Comparison of ENCODE assay signal across 1 cellular context in the genomic region with DNA sequence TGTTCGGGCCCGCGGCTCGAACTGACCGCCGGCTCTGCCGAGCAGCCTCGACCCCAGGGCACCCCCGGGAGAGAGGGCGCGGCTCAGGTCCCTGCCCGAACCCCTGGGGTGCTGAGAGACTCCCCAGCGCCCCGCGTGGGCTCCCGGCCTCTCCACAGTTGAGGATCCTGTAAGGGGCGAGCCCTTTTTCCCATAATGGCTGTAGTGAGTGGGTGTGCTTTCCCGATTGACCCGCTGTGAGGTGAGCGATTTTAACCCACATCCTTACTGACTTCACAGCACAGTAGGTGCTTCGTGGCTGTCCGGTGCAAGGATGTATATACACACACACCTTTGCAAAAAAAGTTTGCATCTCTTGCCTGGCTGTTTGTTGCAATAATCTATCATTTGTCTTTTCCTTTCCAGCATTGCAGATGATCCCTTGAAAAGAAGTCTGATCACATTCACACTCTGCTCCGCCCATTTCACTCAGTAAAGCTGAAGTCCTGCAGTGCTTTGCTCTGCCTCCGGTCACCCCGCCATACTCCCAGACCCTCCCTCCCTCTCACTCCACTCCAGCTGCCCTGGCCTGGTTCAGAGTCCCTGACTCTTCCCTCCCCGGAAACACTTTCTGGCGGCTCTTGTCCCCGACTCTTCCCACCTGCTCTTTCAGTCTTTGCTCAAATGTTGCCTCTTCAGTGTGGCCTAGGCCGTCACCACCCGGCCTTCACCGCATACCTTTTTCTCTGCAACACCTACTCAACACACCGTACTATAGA.
TF ChIP-seq lines count a peak whose summit lies in the region.

No MANE protein-coding gene starts in this region.

TF ChIP-seq in K562, 482 proteins besides CTCF, POLR2A, EP300 and RAD21 (continued from another document and continues in another):
- TF ChIP-seq ZNF407 (IDR thresholded peaks at IDR 0.05; ENCODE audit: low read depth), result peak; percentile 37; the same call in 1 of the 2 replicates
- TF ChIP-seq DDX20 (tag; IDR thresholded peaks at IDR 0.05; ENCODE audit: low read depth), result no peak
- TF ChIP-seq RBBP5 (IDR thresholded peaks at IDR 0.05; ENCODE audit: borderline replicate concordance, insufficient read depth, low read length, poor library complexity, severe bottlenecking), result no peak
- TF ChIP-seq MCM5 (IDR thresholded peaks at IDR 0.05; ENCODE audit: low read depth), result no peak
- no peak for TF ChIP-seq ID3 (CRISPR knock-in tag; IDR thresholded peaks at IDR 0.05)
- TF ChIP-seq ID3 (tag; IDR thresholded peaks at IDR 0.05), result peak; percentile 18
- TF ChIP-seq CCNT2 (IDR thresholded peaks at IDR 0.05; ENCODE audit: borderline replicate concordance, extremely low read depth, insufficient read length, low read depth, low read length), result peak; percentile 59
- no peak for TF ChIP-seq RBM17 (IDR thresholded peaks at IDR 0.05; ENCODE audit: borderline replicate concordance, low read depth, low read length)
- no peak for TF ChIP-seq ZNF589 (CRISPR knock-in tag; IDR thresholded peaks at IDR 0.05; ENCODE audit: low read depth)
- TF ChIP-seq ZNF121 (CRISPR knock-in tag; conservative IDR thresholded peaks at IDR 0.05), result 0 out of 2 replicates have a peak, but pooled peaks have one; percentile 9
- no peak for TF ChIP-seq OTX1 (CRISPR knock-in tag; IDR thresholded peaks at IDR 0.05)
- peak; percentile 37 for TF ChIP-seq CHD1 (IDR thresholded peaks at IDR 0.05; ENCODE audit: low read length)
- no peak for TF ChIP-seq NCOA2 (IDR thresholded peaks at IDR 0.05; ENCODE audit: partially characterized antibody in 2 of 2)
- TF ChIP-seq ZNF77 (CRISPR knock-in tag; IDR thresholded peaks at IDR 0.05), result no peak
- no peak for TF ChIP-seq ZNF217 (CRISPR knock-in tag; IDR thresholded peaks at IDR 0.05)
- 0 out of 2 replicates have a peak, but pooled peaks have one; percentile 31 for TF ChIP-seq GABPB1 (CRISPR knock-in tag; IDR thresholded peaks at IDR 0.05)
- no peak for TF ChIP-seq GABPB2 (CRISPR knock-in tag; conservative IDR thresholded peaks at IDR 0.05)
- TF ChIP-seq, protein P1, sequence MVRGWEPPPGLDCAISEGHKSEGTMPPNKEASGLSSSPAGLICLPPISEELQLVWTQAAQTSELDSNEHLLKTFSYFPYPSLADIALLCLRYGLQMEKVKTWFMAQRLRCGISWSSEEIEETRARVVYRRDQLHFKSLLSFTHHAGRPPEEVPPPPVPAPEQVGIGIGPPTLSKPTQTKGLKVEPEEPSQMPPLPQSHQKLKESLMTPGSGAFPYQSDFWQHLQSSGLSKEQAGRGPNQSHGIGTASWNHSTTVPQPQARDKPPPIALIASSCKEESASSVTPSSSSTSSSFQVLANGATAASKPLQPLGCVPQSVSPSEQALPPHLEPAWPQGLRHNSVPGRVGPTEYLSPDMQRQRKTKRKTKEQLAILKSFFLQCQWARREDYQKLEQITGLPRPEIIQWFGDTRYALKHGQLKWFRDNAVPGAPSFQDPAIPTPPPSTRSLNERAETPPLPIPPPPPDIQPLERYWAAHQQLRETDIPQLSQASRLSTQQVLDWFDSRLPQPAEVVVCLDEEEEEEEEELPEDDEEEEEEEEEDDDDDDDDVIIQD (CRISPR knock-in tag; IDR thresholded peaks at IDR 0.05), result no peak
- TF ChIP-seq YY1 (IDR thresholded peaks at IDR 0.05; ENCODE audit: borderline replicate concordance in 1 of 3, control insufficient read depth in 1 of 3, extremely low read depth in 1 of 3, insufficient read depth in 3 of 3, insufficient read length in 1 of 3, insufficient replicate concordance in 2 of 3, low read depth in 1 of 3, low read length in 2 of 3), result peak in 1 of 3 experiments; percentile 51
- no peak for TF ChIP-seq TFAM (CRISPR knock-in tag; conservative IDR thresholded peaks at IDR 0.05)
- TF ChIP-seq ESRRB (CRISPR knock-in tag; IDR thresholded peaks at IDR 0.05; ENCODE audit: borderline replicate concordance), result no peak
- TF ChIP-seq, protein P2, sequence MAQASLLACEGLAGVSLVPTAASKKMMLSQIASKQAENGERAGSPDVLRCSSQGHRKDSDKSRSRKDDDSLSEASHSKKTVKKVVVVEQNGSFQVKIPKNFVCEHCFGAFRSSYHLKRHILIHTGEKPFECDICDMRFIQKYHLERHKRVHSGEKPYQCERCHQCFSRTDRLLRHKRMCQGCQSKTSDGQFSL (CRISPR knock-in tag; IDR thresholded peaks at IDR 0.05), result no peak
- TF ChIP-seq, protein P2 (tag; IDR thresholded peaks at IDR 0.05), result no peak
- TF ChIP-seq ZNF561 (CRISPR knock-in tag; conservative IDR thresholded peaks at IDR 0.05), result no peak
- TF ChIP-seq SRSF3 (IDR thresholded peaks at IDR 0.05; ENCODE audit: insufficient read depth, low read length), result no peak
- no peak for TF ChIP-seq JUND (IDR thresholded peaks at IDR 0.05; ENCODE audit: borderline replicate concordance, low read depth, low read length)
- TF ChIP-seq JUND (tag; IDR thresholded peaks at IDR 0.05; ENCODE audit: borderline replicate concordance, low read depth, low read length), result 0 out of 3 replicates have a peak, but pooled peaks have one; percentile 28
- TF ChIP-seq RB1 (IDR thresholded peaks at IDR 0.05; ENCODE audit: low read depth), result peak; percentile 9; the same call in 1 of the 2 replicates
- TF ChIP-seq, protein P3, sequence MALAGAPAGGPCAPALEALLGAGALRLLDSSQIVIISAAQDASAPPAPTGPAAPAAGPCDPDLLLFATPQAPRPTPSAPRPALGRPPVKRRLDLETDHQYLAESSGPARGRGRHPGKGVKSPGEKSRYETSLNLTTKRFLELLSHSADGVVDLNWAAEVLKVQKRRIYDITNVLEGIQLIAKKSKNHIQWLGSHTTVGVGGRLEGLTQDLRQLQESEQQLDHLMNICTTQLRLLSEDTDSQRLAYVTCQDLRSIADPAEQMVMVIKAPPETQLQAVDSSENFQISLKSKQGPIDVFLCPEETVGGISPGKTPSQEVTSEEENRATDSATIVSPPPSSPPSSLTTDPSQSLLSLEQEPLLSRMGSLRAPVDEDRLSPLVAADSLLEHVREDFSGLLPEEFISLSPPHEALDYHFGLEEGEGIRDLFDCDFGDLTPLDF (CRISPR knock-in tag; IDR thresholded peaks at IDR 0.05), result 0 out of 2 replicates have a peak, but pooled peaks have one; percentile 11
- no peak for TF ChIP-seq ADNP (tag; IDR thresholded peaks at IDR 0.05)
- TF ChIP-seq ZZZ3 (IDR thresholded peaks at IDR 0.05), result no peak
- no peak for TF ChIP-seq MCM2 (IDR thresholded peaks at IDR 0.05; ENCODE audit: low read depth)
- TF ChIP-seq, protein P4, sequence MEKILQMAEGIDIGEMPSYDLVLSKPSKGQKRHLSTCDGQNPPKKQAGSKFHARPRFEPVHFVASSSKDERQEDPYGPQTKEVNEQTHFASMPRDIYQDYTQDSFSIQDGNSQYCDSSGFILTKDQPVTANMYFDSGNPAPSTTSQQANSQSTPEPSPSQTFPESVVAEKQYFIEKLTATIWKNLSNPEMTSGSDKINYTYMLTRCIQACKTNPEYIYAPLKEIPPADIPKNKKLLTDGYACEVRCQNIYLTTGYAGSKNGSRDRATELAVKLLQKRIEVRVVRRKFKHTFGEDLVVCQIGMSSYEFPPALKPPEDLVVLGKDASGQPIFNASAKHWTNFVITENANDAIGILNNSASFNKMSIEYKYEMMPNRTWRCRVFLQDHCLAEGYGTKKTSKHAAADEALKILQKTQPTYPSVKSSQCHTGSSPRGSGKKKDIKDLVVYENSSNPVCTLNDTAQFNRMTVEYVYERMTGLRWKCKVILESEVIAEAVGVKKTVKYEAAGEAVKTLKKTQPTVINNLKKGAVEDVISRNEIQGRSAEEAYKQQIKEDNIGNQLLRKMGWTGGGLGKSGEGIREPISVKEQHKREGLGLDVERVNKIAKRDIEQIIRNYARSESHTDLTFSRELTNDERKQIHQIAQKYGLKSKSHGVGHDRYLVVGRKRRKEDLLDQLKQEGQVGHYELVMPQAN (IDR thresholded peaks at IDR 0.05; ENCODE audit: borderline replicate concordance), result no peak
- no peak for TF ChIP-seq U2AF2 (optimal IDR thresholded peaks at IDR 0.05; ENCODE audit: low read depth, low read length)
- TF ChIP-seq ZBTB9 (CRISPR knock-in tag; IDR thresholded peaks at IDR 0.05), result no peak
- TF ChIP-seq PCBP1 (IDR thresholded peaks at IDR 0.05; ENCODE audit: low read depth, low read length, poor library complexity, severe bottlenecking), result no peak
- no peak for TF ChIP-seq SREBF2 (CRISPR knock-in tag; IDR thresholded peaks at IDR 0.05)
- TF ChIP-seq DPF2 (IDR thresholded peaks at IDR 0.05), result 0 out of 2 replicates have a peak, but pooled peaks have one; percentile 7
- peak; percentile 16 to 28; a peak in 3 of 4 replicates for TF ChIP-seq MAZ (CRISPR knock-in tag; conservative IDR thresholded peaks at IDR 0.05 in 1 of 2, IDR thresholded peaks at IDR 0.05 in 1 of 2)
- peak in 1 of 2 experiments; percentile 19 for TF ChIP-seq E2F6 (IDR thresholded peaks at IDR 0.05; ENCODE audit: borderline replicate concordance in 1 of 2, extremely low read depth in 1 of 2, insufficient read depth in 1 of 2, insufficient read length in 1 of 2, low read depth in 1 of 2, low read length in 1 of 2, poor library complexity in 1 of 2, severe bottlenecking in 1 of 2)
